1 cellular context compared by ENCODE assay signal in the genomic region with DNA sequence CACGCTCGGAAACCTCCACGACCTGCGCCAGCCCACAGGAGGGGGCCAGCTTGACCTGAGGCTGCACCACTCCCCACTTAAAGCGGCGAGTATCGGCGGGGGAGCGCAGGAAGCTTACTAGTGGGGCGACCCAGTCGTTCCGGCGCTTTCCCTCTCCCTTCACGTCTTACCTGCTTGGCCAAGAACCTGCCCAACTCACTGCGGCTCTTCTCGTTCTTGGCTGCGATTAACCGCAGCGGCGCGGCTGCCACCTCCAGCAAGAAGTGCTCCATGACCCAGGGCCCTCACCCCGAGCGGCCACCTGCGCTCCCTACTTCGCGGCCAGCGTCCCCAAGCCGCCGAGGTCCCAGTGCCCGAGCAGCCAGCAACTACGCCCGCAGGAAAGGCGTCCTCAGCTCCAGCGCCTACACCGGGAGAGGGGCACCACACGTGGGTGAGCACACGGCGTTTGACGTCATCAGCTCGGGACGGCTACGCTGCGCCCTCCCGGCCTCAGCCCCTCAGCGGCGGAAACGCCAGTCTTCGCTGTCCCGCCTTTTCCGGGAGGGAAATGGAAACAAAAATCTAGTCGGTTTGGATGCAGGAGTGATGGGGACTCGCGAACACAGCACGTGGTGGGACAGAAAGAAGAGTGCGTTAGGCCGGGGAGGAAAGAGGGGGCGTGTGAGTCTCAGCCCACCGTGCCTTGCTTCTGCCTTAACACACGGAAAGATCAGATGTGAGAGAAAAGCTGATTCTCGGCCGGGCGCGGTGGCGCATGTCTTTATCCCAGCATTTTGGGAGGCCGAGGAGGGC.
TF ChIP-seq lines count a peak whose summit lies in the region.

A gene with protein sequence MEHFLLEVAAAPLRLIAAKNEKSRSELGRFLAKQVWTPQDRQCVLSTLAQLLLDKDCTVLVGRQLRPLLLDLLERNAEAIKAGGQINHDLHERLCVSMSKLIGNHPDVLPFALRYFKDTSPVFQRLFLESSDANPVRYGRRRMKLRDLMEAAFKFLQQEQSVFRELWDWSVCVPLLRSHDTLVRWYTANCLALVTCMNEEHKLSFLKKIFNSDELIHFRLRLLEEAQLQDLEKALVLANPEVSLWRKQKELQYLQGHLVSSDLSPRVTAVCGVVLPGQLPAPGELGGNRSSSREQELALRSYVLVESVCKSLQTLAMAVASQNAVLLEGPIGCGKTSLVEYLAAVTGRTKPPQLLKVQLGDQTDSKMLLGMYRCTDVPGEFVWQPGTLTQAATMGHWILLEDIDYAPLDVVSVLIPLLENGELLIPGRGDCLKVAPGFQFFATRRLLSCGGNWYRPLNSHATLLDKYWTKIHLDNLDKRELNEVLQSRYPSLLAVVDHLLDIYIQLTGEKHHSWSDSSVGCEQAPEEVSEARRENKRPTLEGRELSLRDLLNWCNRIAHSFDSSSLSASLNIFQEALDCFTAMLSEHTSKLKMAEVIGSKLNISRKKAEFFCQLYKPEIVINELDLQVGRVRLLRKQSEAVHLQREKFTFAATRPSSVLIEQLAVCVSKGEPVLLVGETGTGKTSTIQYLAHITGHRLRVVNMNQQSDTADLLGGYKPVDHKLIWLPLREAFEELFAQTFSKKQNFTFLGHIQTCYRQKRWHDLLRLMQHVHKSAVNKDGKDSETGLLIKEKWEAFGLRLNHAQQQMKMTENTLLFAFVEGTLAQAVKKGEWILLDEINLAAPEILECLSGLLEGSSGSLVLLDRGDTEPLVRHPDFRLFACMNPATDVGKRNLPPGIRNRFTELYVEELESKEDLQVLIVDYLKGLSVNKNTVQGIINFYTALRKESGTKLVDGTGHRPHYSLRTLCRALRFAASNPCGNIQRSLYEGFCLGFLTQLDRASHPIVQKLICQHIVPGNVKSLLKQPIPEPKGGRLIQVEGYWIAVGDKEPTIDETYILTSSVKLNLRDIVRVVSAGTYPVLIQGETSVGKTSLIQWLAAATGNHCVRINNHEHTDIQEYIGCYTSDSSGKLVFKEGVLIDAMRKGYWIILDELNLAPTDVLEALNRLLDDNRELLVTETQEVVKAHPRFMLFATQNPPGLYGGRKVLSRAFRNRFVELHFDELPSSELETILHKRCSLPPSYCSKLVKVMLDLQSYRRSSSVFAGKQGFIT (N-terminal part only) (minus strand): TSS at position 459 of the 795 bp plus-strand sequence. CDS start 187 bp downstream, at position 272.

TF ChIP-seq in K562, 482 proteins besides CTCF, POLR2A, EP300 and RAD21 (continued from another document and continues in another):
- TF ChIP-seq, protein P1, sequence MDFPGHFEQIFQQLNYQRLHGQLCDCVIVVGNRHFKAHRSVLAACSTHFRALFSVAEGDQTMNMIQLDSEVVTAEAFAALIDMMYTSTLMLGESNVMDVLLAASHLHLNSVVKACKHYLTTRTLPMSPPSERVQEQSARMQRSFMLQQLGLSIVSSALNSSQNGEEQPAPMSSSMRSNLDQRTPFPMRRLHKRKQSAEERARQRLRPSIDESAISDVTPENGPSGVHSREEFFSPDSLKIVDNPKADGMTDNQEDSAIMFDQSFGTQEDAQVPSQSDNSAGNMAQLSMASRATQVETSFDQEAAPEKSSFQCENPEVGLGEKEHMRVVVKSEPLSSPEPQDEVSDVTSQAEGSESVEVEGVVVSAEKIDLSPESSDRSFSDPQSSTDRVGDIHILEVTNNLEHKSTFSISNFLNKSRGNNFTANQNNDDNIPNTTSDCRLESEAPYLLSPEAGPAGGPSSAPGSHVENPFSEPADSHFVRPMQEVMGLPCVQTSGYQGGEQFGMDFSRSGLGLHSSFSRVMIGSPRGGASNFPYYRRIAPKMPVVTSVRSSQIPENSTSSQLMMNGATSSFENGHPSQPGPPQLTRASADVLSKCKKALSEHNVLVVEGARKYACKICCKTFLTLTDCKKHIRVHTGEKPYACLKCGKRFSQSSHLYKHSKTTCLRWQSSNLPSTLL (IDR thresholded peaks at IDR 0.05): no peak
- TF ChIP-seq PURB (CRISPR knock-in tag; IDR thresholded peaks at IDR 0.05; ENCODE audit: low read depth): no peak
- TF ChIP-seq TRIM28 (IDR thresholded peaks at IDR 0.05): 0 out of 2 replicates have a peak, but pooled peaks have one; percentile 19
- no peak for TF ChIP-seq ARHGAP35 (IDR thresholded peaks at IDR 0.05; ENCODE audit: partially characterized antibody)
- no peak for TF ChIP-seq ZNF121 (CRISPR knock-in tag; conservative IDR thresholded peaks at IDR 0.05)
- TF ChIP-seq NCOA4 (IDR thresholded peaks at IDR 0.05; ENCODE audit: partially characterized antibody): no peak
- TF ChIP-seq, protein P2, sequence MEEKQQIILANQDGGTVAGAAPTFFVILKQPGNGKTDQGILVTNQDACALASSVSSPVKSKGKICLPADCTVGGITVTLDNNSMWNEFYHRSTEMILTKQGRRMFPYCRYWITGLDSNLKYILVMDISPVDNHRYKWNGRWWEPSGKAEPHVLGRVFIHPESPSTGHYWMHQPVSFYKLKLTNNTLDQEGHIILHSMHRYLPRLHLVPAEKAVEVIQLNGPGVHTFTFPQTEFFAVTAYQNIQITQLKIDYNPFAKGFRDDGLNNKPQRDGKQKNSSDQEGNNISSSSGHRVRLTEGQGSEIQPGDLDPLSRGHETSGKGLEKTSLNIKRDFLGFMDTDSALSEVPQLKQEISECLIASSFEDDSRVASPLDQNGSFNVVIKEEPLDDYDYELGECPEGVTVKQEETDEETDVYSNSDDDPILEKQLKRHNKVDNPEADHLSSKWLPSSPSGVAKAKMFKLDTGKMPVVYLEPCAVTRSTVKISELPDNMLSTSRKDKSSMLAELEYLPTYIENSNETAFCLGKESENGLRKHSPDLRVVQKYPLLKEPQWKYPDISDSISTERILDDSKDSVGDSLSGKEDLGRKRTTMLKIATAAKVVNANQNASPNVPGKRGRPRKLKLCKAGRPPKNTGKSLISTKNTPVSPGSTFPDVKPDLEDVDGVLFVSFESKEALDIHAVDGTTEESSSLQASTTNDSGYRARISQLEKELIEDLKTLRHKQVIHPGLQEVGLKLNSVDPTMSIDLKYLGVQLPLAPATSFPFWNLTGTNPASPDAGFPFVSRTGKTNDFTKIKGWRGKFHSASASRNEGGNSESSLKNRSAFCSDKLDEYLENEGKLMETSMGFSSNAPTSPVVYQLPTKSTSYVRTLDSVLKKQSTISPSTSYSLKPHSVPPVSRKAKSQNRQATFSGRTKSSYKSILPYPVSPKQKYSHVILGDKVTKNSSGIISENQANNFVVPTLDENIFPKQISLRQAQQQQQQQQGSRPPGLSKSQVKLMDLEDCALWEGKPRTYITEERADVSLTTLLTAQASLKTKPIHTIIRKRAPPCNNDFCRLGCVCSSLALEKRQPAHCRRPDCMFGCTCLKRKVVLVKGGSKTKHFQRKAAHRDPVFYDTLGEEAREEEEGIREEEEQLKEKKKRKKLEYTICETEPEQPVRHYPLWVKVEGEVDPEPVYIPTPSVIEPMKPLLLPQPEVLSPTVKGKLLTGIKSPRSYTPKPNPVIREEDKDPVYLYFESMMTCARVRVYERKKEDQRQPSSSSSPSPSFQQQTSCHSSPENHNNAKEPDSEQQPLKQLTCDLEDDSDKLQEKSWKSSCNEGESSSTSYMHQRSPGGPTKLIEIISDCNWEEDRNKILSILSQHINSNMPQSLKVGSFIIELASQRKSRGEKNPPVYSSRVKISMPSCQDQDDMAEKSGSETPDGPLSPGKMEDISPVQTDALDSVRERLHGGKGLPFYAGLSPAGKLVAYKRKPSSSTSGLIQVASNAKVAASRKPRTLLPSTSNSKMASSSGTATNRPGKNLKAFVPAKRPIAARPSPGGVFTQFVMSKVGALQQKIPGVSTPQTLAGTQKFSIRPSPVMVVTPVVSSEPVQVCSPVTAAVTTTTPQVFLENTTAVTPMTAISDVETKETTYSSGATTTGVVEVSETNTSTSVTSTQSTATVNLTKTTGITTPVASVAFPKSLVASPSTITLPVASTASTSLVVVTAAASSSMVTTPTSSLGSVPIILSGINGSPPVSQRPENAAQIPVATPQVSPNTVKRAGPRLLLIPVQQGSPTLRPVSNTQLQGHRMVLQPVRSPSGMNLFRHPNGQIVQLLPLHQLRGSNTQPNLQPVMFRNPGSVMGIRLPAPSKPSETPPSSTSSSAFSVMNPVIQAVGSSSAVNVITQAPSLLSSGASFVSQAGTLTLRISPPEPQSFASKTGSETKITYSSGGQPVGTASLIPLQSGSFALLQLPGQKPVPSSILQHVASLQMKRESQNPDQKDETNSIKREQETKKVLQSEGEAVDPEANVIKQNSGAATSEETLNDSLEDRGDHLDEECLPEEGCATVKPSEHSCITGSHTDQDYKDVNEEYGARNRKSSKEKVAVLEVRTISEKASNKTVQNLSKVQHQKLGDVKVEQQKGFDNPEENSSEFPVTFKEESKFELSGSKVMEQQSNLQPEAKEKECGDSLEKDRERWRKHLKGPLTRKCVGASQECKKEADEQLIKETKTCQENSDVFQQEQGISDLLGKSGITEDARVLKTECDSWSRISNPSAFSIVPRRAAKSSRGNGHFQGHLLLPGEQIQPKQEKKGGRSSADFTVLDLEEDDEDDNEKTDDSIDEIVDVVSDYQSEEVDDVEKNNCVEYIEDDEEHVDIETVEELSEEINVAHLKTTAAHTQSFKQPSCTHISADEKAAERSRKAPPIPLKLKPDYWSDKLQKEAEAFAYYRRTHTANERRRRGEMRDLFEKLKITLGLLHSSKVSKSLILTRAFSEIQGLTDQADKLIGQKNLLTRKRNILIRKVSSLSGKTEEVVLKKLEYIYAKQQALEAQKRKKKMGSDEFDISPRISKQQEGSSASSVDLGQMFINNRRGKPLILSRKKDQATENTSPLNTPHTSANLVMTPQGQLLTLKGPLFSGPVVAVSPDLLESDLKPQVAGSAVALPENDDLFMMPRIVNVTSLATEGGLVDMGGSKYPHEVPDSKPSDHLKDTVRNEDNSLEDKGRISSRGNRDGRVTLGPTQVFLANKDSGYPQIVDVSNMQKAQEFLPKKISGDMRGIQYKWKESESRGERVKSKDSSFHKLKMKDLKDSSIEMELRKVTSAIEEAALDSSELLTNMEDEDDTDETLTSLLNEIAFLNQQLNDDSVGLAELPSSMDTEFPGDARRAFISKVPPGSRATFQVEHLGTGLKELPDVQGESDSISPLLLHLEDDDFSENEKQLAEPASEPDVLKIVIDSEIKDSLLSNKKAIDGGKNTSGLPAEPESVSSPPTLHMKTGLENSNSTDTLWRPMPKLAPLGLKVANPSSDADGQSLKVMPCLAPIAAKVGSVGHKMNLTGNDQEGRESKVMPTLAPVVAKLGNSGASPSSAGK (IDR thresholded peaks at IDR 0.05): peak; percentile 96
- TF ChIP-seq CREM (IDR thresholded peaks at IDR 0.05; ENCODE audit: low read depth): peak; percentile 100
- peak; percentile 77 for TF ChIP-seq PML (IDR thresholded peaks at IDR 0.05; ENCODE audit: low read length)
- peak; percentile 68 for TF ChIP-seq HNRNPLL (IDR thresholded peaks at IDR 0.05; ENCODE audit: low read depth, low read length, poor library complexity, severe bottlenecking)
- no peak for TF ChIP-seq SRSF7 (optimal IDR thresholded peaks at IDR 0.05; ENCODE audit: low read depth, low read length)
- TF ChIP-seq, protein P3, sequence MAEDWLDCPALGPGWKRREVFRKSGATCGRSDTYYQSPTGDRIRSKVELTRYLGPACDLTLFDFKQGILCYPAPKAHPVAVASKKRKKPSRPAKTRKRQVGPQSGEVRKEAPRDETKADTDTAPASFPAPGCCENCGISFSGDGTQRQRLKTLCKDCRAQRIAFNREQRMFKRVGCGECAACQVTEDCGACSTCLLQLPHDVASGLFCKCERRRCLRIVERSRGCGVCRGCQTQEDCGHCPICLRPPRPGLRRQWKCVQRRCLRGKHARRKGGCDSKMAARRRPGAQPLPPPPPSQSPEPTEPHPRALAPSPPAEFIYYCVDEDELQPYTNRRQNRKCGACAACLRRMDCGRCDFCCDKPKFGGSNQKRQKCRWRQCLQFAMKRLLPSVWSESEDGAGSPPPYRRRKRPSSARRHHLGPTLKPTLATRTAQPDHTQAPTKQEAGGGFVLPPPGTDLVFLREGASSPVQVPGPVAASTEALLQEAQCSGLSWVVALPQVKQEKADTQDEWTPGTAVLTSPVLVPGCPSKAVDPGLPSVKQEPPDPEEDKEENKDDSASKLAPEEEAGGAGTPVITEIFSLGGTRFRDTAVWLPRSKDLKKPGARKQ (CRISPR knock-in tag; IDR thresholded peaks at IDR 0.05): no peak
- peak; percentile 61; the same call in 1 of the 2 replicates for TF ChIP-seq RUNX1 (IDR thresholded peaks at IDR 0.05; ENCODE audit: low read depth)
- 0 out of 2 replicates have a peak, but pooled peaks have one; percentile 2 for TF ChIP-seq ZNF217 (CRISPR knock-in tag; IDR thresholded peaks at IDR 0.05)
- no peak for TF ChIP-seq ZNF707 (CRISPR knock-in tag; conservative IDR thresholded peaks at IDR 0.05)
- TF ChIP-seq PYGO2 (tag; IDR thresholded peaks at IDR 0.05): no peak
- no peak for TF ChIP-seq ZNF146 (CRISPR knock-in tag; IDR thresholded peaks at IDR 0.05; ENCODE audit: unreplicated experiment)
- no peak for TF ChIP-seq HDAC6 (IDR thresholded peaks at IDR 0.05; ENCODE audit: low read depth, low read length)
- TF ChIP-seq, protein P4, sequence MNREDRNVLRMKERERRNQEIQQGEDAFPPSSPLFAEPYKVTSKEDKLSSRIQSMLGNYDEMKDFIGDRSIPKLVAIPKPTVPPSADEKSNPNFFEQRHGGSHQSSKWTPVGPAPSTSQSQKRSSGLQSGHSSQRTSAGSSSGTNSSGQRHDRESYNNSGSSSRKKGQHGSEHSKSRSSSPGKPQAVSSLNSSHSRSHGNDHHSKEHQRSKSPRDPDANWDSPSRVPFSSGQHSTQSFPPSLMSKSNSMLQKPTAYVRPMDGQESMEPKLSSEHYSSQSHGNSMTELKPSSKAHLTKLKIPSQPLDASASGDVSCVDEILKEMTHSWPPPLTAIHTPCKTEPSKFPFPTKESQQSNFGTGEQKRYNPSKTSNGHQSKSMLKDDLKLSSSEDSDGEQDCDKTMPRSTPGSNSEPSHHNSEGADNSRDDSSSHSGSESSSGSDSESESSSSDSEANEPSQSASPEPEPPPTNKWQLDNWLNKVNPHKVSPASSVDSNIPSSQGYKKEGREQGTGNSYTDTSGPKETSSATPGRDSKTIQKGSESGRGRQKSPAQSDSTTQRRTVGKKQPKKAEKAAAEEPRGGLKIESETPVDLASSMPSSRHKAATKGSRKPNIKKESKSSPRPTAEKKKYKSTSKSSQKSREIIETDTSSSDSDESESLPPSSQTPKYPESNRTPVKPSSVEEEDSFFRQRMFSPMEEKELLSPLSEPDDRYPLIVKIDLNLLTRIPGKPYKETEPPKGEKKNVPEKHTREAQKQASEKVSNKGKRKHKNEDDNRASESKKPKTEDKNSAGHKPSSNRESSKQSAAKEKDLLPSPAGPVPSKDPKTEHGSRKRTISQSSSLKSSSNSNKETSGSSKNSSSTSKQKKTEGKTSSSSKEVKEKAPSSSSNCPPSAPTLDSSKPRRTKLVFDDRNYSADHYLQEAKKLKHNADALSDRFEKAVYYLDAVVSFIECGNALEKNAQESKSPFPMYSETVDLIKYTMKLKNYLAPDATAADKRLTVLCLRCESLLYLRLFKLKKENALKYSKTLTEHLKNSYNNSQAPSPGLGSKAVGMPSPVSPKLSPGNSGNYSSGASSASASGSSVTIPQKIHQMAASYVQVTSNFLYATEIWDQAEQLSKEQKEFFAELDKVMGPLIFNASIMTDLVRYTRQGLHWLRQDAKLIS (CRISPR knock-in tag; IDR thresholded peaks at IDR 0.05): peak; percentile 68; the same call in 1 of the 2 replicates
- peak; percentile 46 for TF ChIP-seq GTF2E2 (tag; IDR thresholded peaks at IDR 0.05)
